In genomic region chr20:49995586-49995985, GRCh38 we compare ENCODE assay signal across 6 cellular contexts.
"Had no signal": no experiment of that assay in that cellular context is flagged by ENCODE, and none has a peak within 500 bp of the region (broad histone marks: within the 10 kb centered on the region; RNA-seq: fewer than 3 reads in every experiment).

No MANE protein-coding gene starts in this region.

- ATAC-seq: HepG2, K562 had no signal

- H3K36me3 Mint-ChIP-seq: IgD-negative memory B cell had no signal

- H3K9me3 Mint-ChIP-seq: IgD-negative memory B cell had no signal

- H3K27ac ChIP-seq: HL-60 had no signal

- DNase-seq: IMR-90, KBM-7 had no signal

- H3K27ac Mint-ChIP-seq: IgD-negative memory B cell had no signal

- H3K4me3 ChIP-seq: K562 had no signal
